1 cellular context compared by ENCODE assay signal in genomic region chr5:177351392-177352329, GRCh38.
TF ChIP-seq lines count a peak whose summit lies in the region.

Gene LMAN2 (minus strand): TSS chr5:177351668. CDS start chr5:177351647, 21 bp downstream.

TF ChIP-seq in K562, 482 proteins besides CTCF, POLR2A, EP300 and RAD21 (continued from another document and continues in another):
- TF ChIP-seq SRSF9 (IDR thresholded peaks at IDR 0.05; ENCODE audit: borderline replicate concordance, low read depth, low read length) = no peak
- no peak for TF ChIP-seq ZNF431 (CRISPR knock-in tag; IDR thresholded peaks at IDR 0.05)
- TF ChIP-seq PHF21A (IDR thresholded peaks at IDR 0.05; ENCODE audit: borderline replicate concordance, low read depth) = no peak
- no peak for TF ChIP-seq RCOR1 (IDR thresholded peaks at IDR 0.05; ENCODE audit: borderline replicate concordance in 1 of 2, low read depth in 2 of 2, low read length in 2 of 2)
- TF ChIP-seq, protein P1, sequence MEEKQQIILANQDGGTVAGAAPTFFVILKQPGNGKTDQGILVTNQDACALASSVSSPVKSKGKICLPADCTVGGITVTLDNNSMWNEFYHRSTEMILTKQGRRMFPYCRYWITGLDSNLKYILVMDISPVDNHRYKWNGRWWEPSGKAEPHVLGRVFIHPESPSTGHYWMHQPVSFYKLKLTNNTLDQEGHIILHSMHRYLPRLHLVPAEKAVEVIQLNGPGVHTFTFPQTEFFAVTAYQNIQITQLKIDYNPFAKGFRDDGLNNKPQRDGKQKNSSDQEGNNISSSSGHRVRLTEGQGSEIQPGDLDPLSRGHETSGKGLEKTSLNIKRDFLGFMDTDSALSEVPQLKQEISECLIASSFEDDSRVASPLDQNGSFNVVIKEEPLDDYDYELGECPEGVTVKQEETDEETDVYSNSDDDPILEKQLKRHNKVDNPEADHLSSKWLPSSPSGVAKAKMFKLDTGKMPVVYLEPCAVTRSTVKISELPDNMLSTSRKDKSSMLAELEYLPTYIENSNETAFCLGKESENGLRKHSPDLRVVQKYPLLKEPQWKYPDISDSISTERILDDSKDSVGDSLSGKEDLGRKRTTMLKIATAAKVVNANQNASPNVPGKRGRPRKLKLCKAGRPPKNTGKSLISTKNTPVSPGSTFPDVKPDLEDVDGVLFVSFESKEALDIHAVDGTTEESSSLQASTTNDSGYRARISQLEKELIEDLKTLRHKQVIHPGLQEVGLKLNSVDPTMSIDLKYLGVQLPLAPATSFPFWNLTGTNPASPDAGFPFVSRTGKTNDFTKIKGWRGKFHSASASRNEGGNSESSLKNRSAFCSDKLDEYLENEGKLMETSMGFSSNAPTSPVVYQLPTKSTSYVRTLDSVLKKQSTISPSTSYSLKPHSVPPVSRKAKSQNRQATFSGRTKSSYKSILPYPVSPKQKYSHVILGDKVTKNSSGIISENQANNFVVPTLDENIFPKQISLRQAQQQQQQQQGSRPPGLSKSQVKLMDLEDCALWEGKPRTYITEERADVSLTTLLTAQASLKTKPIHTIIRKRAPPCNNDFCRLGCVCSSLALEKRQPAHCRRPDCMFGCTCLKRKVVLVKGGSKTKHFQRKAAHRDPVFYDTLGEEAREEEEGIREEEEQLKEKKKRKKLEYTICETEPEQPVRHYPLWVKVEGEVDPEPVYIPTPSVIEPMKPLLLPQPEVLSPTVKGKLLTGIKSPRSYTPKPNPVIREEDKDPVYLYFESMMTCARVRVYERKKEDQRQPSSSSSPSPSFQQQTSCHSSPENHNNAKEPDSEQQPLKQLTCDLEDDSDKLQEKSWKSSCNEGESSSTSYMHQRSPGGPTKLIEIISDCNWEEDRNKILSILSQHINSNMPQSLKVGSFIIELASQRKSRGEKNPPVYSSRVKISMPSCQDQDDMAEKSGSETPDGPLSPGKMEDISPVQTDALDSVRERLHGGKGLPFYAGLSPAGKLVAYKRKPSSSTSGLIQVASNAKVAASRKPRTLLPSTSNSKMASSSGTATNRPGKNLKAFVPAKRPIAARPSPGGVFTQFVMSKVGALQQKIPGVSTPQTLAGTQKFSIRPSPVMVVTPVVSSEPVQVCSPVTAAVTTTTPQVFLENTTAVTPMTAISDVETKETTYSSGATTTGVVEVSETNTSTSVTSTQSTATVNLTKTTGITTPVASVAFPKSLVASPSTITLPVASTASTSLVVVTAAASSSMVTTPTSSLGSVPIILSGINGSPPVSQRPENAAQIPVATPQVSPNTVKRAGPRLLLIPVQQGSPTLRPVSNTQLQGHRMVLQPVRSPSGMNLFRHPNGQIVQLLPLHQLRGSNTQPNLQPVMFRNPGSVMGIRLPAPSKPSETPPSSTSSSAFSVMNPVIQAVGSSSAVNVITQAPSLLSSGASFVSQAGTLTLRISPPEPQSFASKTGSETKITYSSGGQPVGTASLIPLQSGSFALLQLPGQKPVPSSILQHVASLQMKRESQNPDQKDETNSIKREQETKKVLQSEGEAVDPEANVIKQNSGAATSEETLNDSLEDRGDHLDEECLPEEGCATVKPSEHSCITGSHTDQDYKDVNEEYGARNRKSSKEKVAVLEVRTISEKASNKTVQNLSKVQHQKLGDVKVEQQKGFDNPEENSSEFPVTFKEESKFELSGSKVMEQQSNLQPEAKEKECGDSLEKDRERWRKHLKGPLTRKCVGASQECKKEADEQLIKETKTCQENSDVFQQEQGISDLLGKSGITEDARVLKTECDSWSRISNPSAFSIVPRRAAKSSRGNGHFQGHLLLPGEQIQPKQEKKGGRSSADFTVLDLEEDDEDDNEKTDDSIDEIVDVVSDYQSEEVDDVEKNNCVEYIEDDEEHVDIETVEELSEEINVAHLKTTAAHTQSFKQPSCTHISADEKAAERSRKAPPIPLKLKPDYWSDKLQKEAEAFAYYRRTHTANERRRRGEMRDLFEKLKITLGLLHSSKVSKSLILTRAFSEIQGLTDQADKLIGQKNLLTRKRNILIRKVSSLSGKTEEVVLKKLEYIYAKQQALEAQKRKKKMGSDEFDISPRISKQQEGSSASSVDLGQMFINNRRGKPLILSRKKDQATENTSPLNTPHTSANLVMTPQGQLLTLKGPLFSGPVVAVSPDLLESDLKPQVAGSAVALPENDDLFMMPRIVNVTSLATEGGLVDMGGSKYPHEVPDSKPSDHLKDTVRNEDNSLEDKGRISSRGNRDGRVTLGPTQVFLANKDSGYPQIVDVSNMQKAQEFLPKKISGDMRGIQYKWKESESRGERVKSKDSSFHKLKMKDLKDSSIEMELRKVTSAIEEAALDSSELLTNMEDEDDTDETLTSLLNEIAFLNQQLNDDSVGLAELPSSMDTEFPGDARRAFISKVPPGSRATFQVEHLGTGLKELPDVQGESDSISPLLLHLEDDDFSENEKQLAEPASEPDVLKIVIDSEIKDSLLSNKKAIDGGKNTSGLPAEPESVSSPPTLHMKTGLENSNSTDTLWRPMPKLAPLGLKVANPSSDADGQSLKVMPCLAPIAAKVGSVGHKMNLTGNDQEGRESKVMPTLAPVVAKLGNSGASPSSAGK (IDR thresholded peaks at IDR 0.05) = peak; percentile 53
- no peak for TF ChIP-seq CBX8 (IDR thresholded peaks at IDR 0.05; ENCODE audit: borderline replicate concordance, extremely low read depth, low read depth, low read length, poor library complexity, severe bottlenecking)
- peak; percentile 89; the same call in 1 of the 2 replicates for TF ChIP-seq XRCC5 (IDR thresholded peaks at IDR 0.05; ENCODE audit: low read depth, low read length)
- 0 out of 2 replicates have a peak, but pooled peaks have one; percentile 29 for TF ChIP-seq CC2D1A (IDR thresholded peaks at IDR 0.05)
- no peak for TF ChIP-seq STAT5B (CRISPR knock-in tag; IDR thresholded peaks at IDR 0.05)
- peak; percentile 100 for TF ChIP-seq ELF2 (CRISPR knock-in tag; IDR thresholded peaks at IDR 0.05)
- TF ChIP-seq, protein P2, sequence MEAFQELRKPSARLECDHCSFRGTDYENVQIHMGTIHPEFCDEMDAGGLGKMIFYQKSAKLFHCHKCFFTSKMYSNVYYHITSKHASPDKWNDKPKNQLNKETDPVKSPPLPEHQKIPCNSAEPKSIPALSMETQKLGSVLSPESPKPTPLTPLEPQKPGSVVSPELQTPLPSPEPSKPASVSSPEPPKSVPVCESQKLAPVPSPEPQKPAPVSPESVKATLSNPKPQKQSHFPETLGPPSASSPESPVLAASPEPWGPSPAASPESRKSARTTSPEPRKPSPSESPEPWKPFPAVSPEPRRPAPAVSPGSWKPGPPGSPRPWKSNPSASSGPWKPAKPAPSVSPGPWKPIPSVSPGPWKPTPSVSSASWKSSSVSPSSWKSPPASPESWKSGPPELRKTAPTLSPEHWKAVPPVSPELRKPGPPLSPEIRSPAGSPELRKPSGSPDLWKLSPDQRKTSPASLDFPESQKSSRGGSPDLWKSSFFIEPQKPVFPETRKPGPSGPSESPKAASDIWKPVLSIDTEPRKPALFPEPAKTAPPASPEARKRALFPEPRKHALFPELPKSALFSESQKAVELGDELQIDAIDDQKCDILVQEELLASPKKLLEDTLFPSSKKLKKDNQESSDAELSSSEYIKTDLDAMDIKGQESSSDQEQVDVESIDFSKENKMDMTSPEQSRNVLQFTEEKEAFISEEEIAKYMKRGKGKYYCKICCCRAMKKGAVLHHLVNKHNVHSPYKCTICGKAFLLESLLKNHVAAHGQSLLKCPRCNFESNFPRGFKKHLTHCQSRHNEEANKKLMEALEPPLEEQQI (IDR thresholded peaks at IDR 0.05) = no peak
- no peak; the same call in 1 of the 2 replicates for TF ChIP-seq LARP7 (IDR thresholded peaks at IDR 0.05)
- TF ChIP-seq ZSCAN29 (IDR thresholded peaks at IDR 0.05) = 0 out of 2 replicates have a peak, but pooled peaks have one; percentile 21
- TF ChIP-seq MYNN (IDR thresholded peaks at IDR 0.05) = no peak
- TF ChIP-seq MYNN (CRISPR knock-in tag; IDR thresholded peaks at IDR 0.05) = no peak
- TF ChIP-seq, protein P3, sequence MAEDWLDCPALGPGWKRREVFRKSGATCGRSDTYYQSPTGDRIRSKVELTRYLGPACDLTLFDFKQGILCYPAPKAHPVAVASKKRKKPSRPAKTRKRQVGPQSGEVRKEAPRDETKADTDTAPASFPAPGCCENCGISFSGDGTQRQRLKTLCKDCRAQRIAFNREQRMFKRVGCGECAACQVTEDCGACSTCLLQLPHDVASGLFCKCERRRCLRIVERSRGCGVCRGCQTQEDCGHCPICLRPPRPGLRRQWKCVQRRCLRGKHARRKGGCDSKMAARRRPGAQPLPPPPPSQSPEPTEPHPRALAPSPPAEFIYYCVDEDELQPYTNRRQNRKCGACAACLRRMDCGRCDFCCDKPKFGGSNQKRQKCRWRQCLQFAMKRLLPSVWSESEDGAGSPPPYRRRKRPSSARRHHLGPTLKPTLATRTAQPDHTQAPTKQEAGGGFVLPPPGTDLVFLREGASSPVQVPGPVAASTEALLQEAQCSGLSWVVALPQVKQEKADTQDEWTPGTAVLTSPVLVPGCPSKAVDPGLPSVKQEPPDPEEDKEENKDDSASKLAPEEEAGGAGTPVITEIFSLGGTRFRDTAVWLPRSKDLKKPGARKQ (CRISPR knock-in tag; IDR thresholded peaks at IDR 0.05) = peak; percentile 95
- TF ChIP-seq, protein P4, sequence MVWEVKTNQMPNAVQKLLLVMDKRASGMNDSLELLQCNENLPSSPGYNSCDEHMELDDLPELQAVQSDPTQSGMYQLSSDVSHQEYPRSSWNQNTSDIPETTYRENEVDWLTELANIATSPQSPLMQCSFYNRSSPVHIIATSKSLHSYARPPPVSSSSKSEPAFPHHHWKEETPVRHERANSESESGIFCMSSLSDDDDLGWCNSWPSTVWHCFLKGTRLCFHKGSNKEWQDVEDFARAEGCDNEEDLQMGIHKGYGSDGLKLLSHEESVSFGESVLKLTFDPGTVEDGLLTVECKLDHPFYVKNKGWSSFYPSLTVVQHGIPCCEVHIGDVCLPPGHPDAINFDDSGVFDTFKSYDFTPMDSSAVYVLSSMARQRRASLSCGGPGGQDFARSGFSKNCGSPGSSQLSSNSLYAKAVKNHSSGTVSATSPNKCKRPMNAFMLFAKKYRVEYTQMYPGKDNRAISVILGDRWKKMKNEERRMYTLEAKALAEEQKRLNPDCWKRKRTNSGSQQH (CRISPR knock-in tag; IDR thresholded peaks at IDR 0.05) = 0 out of 2 replicates have a peak, but pooled peaks have one; percentile 50
- peak; percentile 95 to 99 (median 98) for TF ChIP-seq ZBTB11 (CRISPR knock-in tag; IDR thresholded peaks at IDR 0.05)
- TF ChIP-seq NR4A1 (CRISPR knock-in tag; IDR thresholded peaks at IDR 0.05) = no peak
- peak; percentile 33; the same call in 1 of the 2 replicates for TF ChIP-seq NR4A1 (tag; IDR thresholded peaks at IDR 0.05)
- no peak for TF ChIP-seq GABPB2 (CRISPR knock-in tag; conservative IDR thresholded peaks at IDR 0.05)
- no peak for TF ChIP-seq HDAC6 (IDR thresholded peaks at IDR 0.05; ENCODE audit: low read depth, low read length)
- TF ChIP-seq POLR3G (IDR thresholded peaks at IDR 0.05; ENCODE audit: extremely low read depth, insufficient read length, insufficient replicate concordance) = no peak
- TF ChIP-seq ZNF253 (CRISPR knock-in tag; conservative IDR thresholded peaks at IDR 0.05) = no peak
- TF ChIP-seq KDM4B (IDR thresholded peaks at IDR 0.05; ENCODE audit: borderline replicate concordance in 2 of 2, low read depth in 1 of 2) = peak in 1 of 2 experiments; percentile 86; a peak in 1 of 4 replicates
- peak; percentile 78; the same call in 1 of the 2 replicates for TF ChIP-seq CBX1 (IDR thresholded peaks at IDR 0.05; ENCODE audit: low read depth)
- no peak for TF ChIP-seq HSF4 (CRISPR knock-in tag; IDR thresholded peaks at IDR 0.05; ENCODE audit: borderline replicate concordance)
- peak; percentile 61; the same call in 1 of the 2 replicates for TF ChIP-seq ZBTB26 (CRISPR knock-in tag; IDR thresholded peaks at IDR 0.05)
- 0 out of 2 replicates have a peak, but pooled peaks have one; percentile 31 for TF ChIP-seq ZNF165 (CRISPR knock-in tag; IDR thresholded peaks at IDR 0.05; ENCODE audit: borderline replicate concordance)
- TF ChIP-seq NCOA6 (IDR thresholded peaks at IDR 0.05) = no peak
- no peak for TF ChIP-seq ZNF124 (CRISPR knock-in tag; IDR thresholded peaks at IDR 0.05)
- peak; percentile 78; the same call in 1 of the 2 replicates for TF ChIP-seq GATAD2B (IDR thresholded peaks at IDR 0.05; ENCODE audit: borderline replicate concordance)
- no peak; the same call in 1 of the 2 replicates for TF ChIP-seq HLTF (IDR thresholded peaks at IDR 0.05)
- no peak for TF ChIP-seq SLC30A9 (CRISPR knock-in tag; IDR thresholded peaks at IDR 0.05)
- TF ChIP-seq BACH1 (tag; IDR thresholded peaks at IDR 0.05) = no peak
- no peak for TF ChIP-seq TGIF2 (CRISPR knock-in tag; IDR thresholded peaks at IDR 0.05)
- TF ChIP-seq ASH1L (IDR thresholded peaks at IDR 0.05; ENCODE audit: borderline replicate concordance, low read depth, partially characterized antibody) = peak; percentile 96
- no peak for TF ChIP-seq NCOR1 (IDR thresholded peaks at IDR 0.05)
- TF ChIP-seq CBX2 (IDR thresholded peaks at IDR 0.05; ENCODE audit: insufficient read depth, low read length, poor library complexity, severe bottlenecking) = no peak
- TF ChIP-seq HEY1 (CRISPR knock-in tag; IDR thresholded peaks at IDR 0.05; ENCODE audit: borderline replicate concordance) = no peak
- peak; percentile 67 for TF ChIP-seq RBBP5 (IDR thresholded peaks at IDR 0.05; ENCODE audit: borderline replicate concordance, insufficient read depth, low read length, poor library complexity, severe bottlenecking)
- peak; percentile 71 for TF ChIP-seq CREB1 (IDR thresholded peaks at IDR 0.05)
- peak; percentile 81 for TF ChIP-seq CREB1 (CRISPR knock-in tag; IDR thresholded peaks at IDR 0.05)
